Comparison of ENCODE assay signal across 8 cellular contexts in the genomic region with DNA sequence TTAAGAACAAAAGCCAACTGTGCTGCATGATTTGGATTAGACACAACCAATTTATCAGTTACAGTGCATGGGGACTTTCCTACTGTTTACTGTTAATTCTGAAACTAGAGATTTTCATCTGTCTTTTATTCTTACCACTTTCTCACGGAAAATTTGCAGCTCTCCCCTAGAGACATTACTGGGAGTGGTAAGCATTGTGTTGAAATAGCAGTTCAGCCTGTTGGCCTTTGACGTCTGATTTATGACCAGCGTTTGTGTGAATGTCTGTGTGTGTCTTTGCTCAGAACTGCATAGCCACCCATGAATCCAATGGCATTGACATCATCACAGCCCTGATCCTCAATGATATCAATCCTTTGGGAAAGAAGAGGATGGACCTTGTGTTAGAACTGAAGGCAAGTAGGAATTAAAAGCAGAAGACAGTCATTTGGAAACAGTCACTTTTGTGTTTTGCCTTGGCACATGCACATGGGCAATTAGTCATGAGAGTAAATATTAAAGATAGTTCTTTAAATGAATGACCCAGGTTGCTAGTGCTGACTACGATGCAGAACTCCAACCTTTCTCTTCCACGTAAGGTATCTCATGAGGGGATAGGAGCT.
A peak's percentile ranks its signal among the peaks of the same experiment; 100 is the strongest.
DNase-seq lines count a peak whose midpoint lies in the region; ATAC-seq, FAIRE-seq and TF ChIP-seq lines count a peak whose summit lies in the region.

No MANE protein-coding gene starts in this region.

- peak; percentile 84 for FAIRE-seq in GM12892 (lab: Jason Lieb, UNC)

- 20 to 33% methylated on average over 5 of the region's 5 CpGs for WGBS in esophagus squamous epithelium, 2 donors

- H3K27ac ChIP-seq in esophagus squamous epithelium (peak overlapping the region; percentile 79 to 90 (median 83)), uterus (peak overlapping the region; percentile 35 to 64), SJCRH30 (no peak overlapping the region)

- ATAC-seq in GM21447 (IDR thresholded peaks at IDR 0.05; ENCODE audit: unreplicated experiment): peak; percentile 65

- H3K36me3 ChIP-seq in esophagus squamous epithelium (no peaks in the 10 kb centered on the region), uterus (no peaks in the 10 kb centered on the region), SJCRH30 (no peaks in the 10 kb centered on the region)

- intact Hi-C loops in esophagus squamous epithelium (cut with DNase I): no loop called here
- intact Hi-C loops in uterus (cut with DNase I; ENCODE audit: low total_unique reads): no loop called here

- TF ChIP-seq CTCF in esophagus squamous epithelium (IDR thresholded peaks at IDR 0.05): no peak
- TF ChIP-seq CTCF in uterus (IDR thresholded peaks at IDR 0.05): no peak

- TF ChIP-seq POLR2A in GM12892 (IDR thresholded peaks at IDR 0.05; ENCODE audit: low read depth, low read length) (peak; percentile 31), esophagus squamous epithelium (IDR thresholded peaks at IDR 0.05) (no peak), uterus (IDR thresholded peaks at IDR 0.05) (no peak)

- H3K4me3 ChIP-seq in esophagus squamous epithelium (no peak overlapping the region), uterus (no peak overlapping the region), SJCRH30 (no peak overlapping the region)

- H3K27me3 ChIP-seq in esophagus squamous epithelium: no peaks in the 10 kb centered on the region
- H3K27me3 ChIP-seq in uterus: no peaks in the 10 kb centered on the region
- no peaks in the 10 kb centered on the region for H3K27me3 ChIP-seq in SJCRH30

- peaks cover 29 to 94% (median 37%) of the 10 kb centered on the region in 3 donors for H3K4me1 ChIP-seq in esophagus squamous epithelium
- H3K4me1 ChIP-seq in uterus: peaks cover 0 to 6% of the 10 kb centered on the region in 2 donors
- H3K4me1 ChIP-seq in SJCRH30: no peaks in the 10 kb centered on the region

- DNase-seq in GM12892 (ENCODE audit: insufficient read length): no peak
- peak; percentile 84 for DNase-seq in HuH-7.5 (ENCODE audit: low spot score)
- no peak for DNase-seq in esophagus squamous epithelium (lab: John Stamatoyannopoulos, UW)
- peak in 1 of 2 donors; percentile 37 for DNase-seq in uterus
- DNase-seq in dedifferentiated amniotic fluid mesenchymal stem cell (ENCODE audit: extremely low spot score): no peak
- no peak for DNase-seq in SJCRH30
- no peak for DNase-seq in DMS79 treated with DMSO at 0.1 percent for 48 hours (lab: John Stamatoyannopoulos, UW)

- H3K9me3 ChIP-seq in esophagus squamous epithelium: no peaks in the 10 kb centered on the region
- no peaks in the 10 kb centered on the region for H3K9me3 ChIP-seq in uterus
- H3K9me3 ChIP-seq in SJCRH30 (replicated peaks): no peaks in the 10 kb centered on the region
